8 cellular contexts compared by ENCODE assay signal in the genomic region with DNA sequence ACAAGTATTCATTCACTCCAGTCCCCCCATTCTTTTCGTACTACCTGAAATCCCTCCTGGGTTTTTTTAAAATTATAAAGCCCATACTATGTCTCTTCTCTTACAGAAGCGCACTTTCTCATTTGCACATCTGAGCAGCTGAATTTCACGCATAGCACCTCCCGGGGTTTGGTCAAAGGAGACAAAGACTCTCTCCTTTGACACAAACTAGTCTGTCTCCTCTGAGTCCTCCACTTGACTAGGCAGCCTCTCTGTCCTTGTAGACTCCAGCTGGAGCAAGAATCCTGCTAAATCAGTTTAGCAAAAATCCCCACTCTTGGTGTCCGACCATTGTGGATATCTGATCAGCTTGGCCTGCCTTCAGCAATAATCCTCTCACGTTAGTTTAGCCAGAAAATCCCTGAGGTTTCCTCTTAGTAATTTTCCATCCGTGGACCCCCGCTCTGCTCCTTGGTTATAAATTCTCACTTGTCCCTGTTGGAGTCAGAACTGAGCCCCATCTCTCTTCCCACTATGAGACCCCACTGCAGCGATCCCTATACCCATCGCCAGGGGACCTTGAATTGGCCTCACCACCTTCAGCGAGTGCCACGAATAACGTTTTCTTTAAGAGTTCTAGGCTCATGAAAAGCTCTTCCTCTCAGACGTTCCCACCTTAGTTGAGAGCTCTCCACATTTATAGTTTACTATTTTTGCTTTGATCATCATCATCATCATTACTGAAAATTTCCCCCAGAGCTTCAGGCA. TPM values are rescaled to one million over a fixed set of nuclear protein-coding genes. Genes with fewer than 3 reads are reported as not detected.
DNase-seq lines count a peak whose midpoint lies in the region; ATAC-seq, FAIRE-seq and TF ChIP-seq lines count a peak whose summit lies in the region.

No MANE protein-coding gene starts in this region.

- H2AFZ ChIP-seq in SK-N-SH (ENCODE audit: low read depth), result no peak overlapping the region

- H3K9me3 ChIP-seq in iPS-15b (ENCODE audit: control insufficient read depth, insufficient read depth, low read length) (no peaks in the 10 kb centered on the region), SK-N-SH (no peaks in the 10 kb centered on the region)

- no peaks in the 10 kb centered on the region for H3F3A ChIP-seq in SK-N-SH (replicated peaks; ENCODE audit: insufficient read depth)

- H3K4me2 ChIP-seq in SK-N-SH, result no peak overlapping the region

- no peak for FAIRE-seq in H54 (lab: Jason Lieb, UNC)

- no peaks in the 10 kb centered on the region for H4K20me1 ChIP-seq in SK-N-SH (ENCODE audit: insufficient read depth)

- peaks cover 4% of the 10 kb centered on the region for H3K4me1 ChIP-seq in iPS-15b (ENCODE audit: control insufficient read depth, insufficient read depth, low read length)
- H3K4me1 ChIP-seq in SK-N-SH (ENCODE audit: control insufficient read depth in 1 of 2, insufficient read depth in 2 of 2, low read depth in 1 of 2, low read length in 1 of 2), result no peaks in the 10 kb centered on the region; a peak in 1 of 4 replicates

- peaks cover 8% of the 10 kb centered on the region for H3K4me1 Mint-ChIP-seq in activated T-cell treated with anti-CD3 and anti-CD28 coated beads, Interleukin-2, amount 50 U/mL, for 4 hours (ENCODE audit: low read depth)

- H3K9me2 ChIP-seq in SK-N-SH, result no peaks in the 10 kb centered on the region

- no peaks in the 10 kb centered on the region for H3K79me2 ChIP-seq in SK-N-SH (ENCODE audit: insufficient read depth)

- no peak for TF ChIP-seq EP300 in SK-N-SH (IDR thresholded peaks at IDR 0.05; ENCODE audit: borderline replicate concordance in 1 of 2, low read depth in 1 of 2, low read length in 1 of 2)

- H3K4me3 Mint-ChIP-seq in activated T-cell treated with anti-CD3 and anti-CD28 coated beads, Interleukin-2, amount 50 U/mL, for 4 hours, result peak overlapping the region; percentile 71

- H3K36me3 Mint-ChIP-seq in activated T-cell treated with anti-CD3 and anti-CD28 coated beads, Interleukin-2, amount 50 U/mL, for 4 hours (ENCODE audit: insufficient read depth), result no peaks in the 10 kb centered on the region

- H3K27ac ChIP-seq in SK-N-SH (ENCODE audit: low read depth in 2 of 2, low read length in 1 of 2), result no peak overlapping the region

- H3K36me3 ChIP-seq in iPS-15b (ENCODE audit: control insufficient read depth, insufficient read depth, low read length) (no peaks in the 10 kb centered on the region), SK-N-SH (replicated peaks in 1 of 2; ENCODE audit: control insufficient read depth in 1 of 2, insufficient read depth in 2 of 2, low read length in 1 of 2) (no peaks in the 10 kb centered on the region)

- WGBS in SK-N-SH (ENCODE audit: low lambda C conversion rate), result 85% methylated on average over 14 of the region's 14 CpGs

- no peak for TF ChIP-seq RAD21 in SK-N-SH (IDR thresholded peaks at IDR 0.05; ENCODE audit: low read length)

- DNase-seq in activated T-cell treated with anti-CD3 and anti-CD28 coated beads, Interleukin-2, amount 50 U/mL, for 4 hours, result no peak
- DNase-seq in activated T-cell treated with anti-CD3 and anti-CD28 coated beads, Interleukin-2, amount 50 U/mL, for 1 hour, result no peak
- DNase-seq in stimulated activated naive CD8-positive, alpha-beta T cell treated with anti-CD3 and anti-CD28 coated beads, Interleukin-15, Interleukin-2, amounts not matched to agents 100 U/mL and 50 U/mL, for 24 hours, result peak; percentile 13
- DNase-seq in SK-N-SH, result no peak
- no peak for DNase-seq in epidermal melanocyte (ENCODE audit: insufficient read length, low spot score)
- no peak for DNase-seq in H54 (ENCODE audit: insufficient read length, low spot score)

- POLR2A ChIA-PET in SK-N-SH (lab: Yijun Ruan, JAX), result no interaction called here

- H3K27me3 ChIP-seq in iPS-15b (ENCODE audit: control insufficient read depth, insufficient read depth, low read length) (peaks cover 6% of the 10 kb centered on the region), SK-N-SH (ENCODE audit: insufficient read depth) (peaks cover 34% of the 10 kb centered on the region; the same call in 1 of the 2 replicates)

- CTCF ChIA-PET in SK-N-SH (lab: Yijun Ruan, JAX), result interaction anchor here (0.6 to 3.2 kb wide), 32 partner anchors 8 to 487 kb away, joined by 3 to 42 read pairs (median 4); no protein-coding TSS in a partner anchor

- ATAC-seq in activated T-cell treated with anti-CD3 and anti-CD28 coated beads, Interleukin-2, amount 50 U/mL, for 4 hours, result peak; percentile 32 to 47
- no peak for ATAC-seq in stimulated activated naive CD8-positive, alpha-beta T cell treated with anti-CD3 and anti-CD28 coated beads, Interleukin-15, Interleukin-2, amounts not matched to agents 100 U/mL and 50 U/mL, for 24 hours

- H3K27me3 Mint-ChIP-seq in activated T-cell treated with anti-CD3 and anti-CD28 coated beads, Interleukin-2, amount 50 U/mL, for 4 hours (ENCODE audit: low read depth), result peaks cover 27% of the 10 kb centered on the region

- H3K4me3 ChIP-seq in WI38 (ENCODE audit: low read depth, low read length) (no peak overlapping the region), iPS-15b (ENCODE audit: low read depth, low read length) (peak overlapping the region; percentile 57), SK-N-SH (ENCODE audit: low read depth in 2 of 2, low read length in 1 of 2) (no peak overlapping the region)

- H3K9ac ChIP-seq in iPS-15b (ENCODE audit: low read depth, low read length) (peak overlapping the region; percentile 19), SK-N-SH (no peak overlapping the region)

- TF ChIP-seq CTCF in WI38 (IDR thresholded peaks at IDR 0.05; ENCODE audit: low read depth, low read length) (0 out of 2 replicates have a peak, but pooled peaks have one; percentile 19), SK-N-SH (IDR thresholded peaks at IDR 0.05) (no peak)

- no peaks in the 10 kb centered on the region for H3K9me3 Mint-ChIP-seq in activated T-cell treated with anti-CD3 and anti-CD28 coated beads, Interleukin-2, amount 50 U/mL, for 4 hours

- no peak for TF ChIP-seq POLR2A in H54 (IDR thresholded peaks at IDR 0.05; ENCODE audit: low read depth, low read length)

TF ChIP-seq in SK-N-SH, 30 proteins besides CTCF, POLR2A, EP300 and RAD21:
- TF ChIP-seq CHD2 (IDR thresholded peaks at IDR 0.05; ENCODE audit: low read length, partially characterized antibody) (no peak), RXRA (IDR thresholded peaks at IDR 0.05; ENCODE audit: borderline replicate concordance, low read depth) (no peak), TEAD4 (IDR thresholded peaks at IDR 0.05; ENCODE audit: borderline replicate concordance, insufficient read depth) (no peak), FOSL2 (IDR thresholded peaks at IDR 0.05; ENCODE audit: borderline replicate concordance, low read depth) (no peak)
- TF ChIP-seq, protein P1, sequence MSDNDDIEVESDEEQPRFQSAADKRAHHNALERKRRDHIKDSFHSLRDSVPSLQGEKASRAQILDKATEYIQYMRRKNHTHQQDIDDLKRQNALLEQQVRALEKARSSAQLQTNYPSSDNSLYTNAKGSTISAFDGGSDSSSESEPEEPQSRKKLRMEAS (IDR thresholded peaks at IDR 0.05; ENCODE audit: low read depth), result no peak
- TF ChIP-seq, protein P2, sequence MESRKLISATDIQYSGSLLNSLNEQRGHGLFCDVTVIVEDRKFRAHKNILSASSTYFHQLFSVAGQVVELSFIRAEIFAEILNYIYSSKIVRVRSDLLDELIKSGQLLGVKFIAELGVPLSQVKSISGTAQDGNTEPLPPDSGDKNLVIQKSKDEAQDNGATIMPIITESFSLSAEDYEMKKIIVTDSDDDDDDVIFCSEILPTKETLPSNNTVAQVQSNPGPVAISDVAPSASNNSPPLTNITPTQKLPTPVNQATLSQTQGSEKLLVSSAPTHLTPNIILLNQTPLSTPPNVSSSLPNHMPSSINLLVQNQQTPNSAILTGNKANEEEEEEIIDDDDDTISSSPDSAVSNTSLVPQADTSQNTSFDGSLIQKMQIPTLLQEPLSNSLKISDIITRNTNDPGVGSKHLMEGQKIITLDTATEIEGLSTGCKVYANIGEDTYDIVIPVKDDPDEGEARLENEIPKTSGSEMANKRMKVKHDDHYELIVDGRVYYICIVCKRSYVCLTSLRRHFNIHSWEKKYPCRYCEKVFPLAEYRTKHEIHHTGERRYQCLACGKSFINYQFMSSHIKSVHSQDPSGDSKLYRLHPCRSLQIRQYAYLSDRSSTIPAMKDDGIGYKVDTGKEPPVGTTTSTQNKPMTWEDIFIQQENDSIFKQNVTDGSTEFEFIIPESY (IDR thresholded peaks at IDR 0.05; ENCODE audit: borderline replicate concordance, low read depth), result no peak

RNA-seq across cellular contexts. Expression of a gene that starts 29.0 kb away (rescaled TPM):
- not detected for total RNA-seq in activated T-cell treated with anti-CD3 and anti-CD28 coated beads, Interleukin-2, amount 50 U/mL, for 4 hours
- polyA plus RNA-seq in SK-N-SH (2012; rRNA removed), result not detected in 2 replicates
- polyA plus RNA-seq in SK-N-SH (2012; cell fraction: cytosol; rRNA removed), result 0.01 TPM in 1 of 2 replicates, not detected in the other
- not detected in 2 replicates for polyA plus RNA-seq in SK-N-SH (2012; cell fraction: nucleus; rRNA removed)
